8 cellular contexts compared by ENCODE assay signal in genomic region chr1:210233495-210234253, GRCh38. TPM values are rescaled to one million over a fixed set of nuclear protein-coding genes. Genes with fewer than 3 reads are reported as not detected.
DNase-seq lines count a peak whose midpoint lies in the region; ATAC-seq, FAIRE-seq and TF ChIP-seq lines count a peak whose summit lies in the region.

No MANE protein-coding gene starts in this region.

- no peaks in the 10 kb centered on the region for H3K36me3 ChIP-seq in MM.1S (replicated peaks; ENCODE audit: insufficient read depth, low read length)

- FAIRE-seq in frontal cortex (lab: Jason Lieb, UNC): no peak

- H3F3A ChIP-seq in MM.1S (ENCODE audit: insufficient read depth, low read length): no peaks in the 10 kb centered on the region; the same call in none of the 2 replicates

- no peaks in the 10 kb centered on the region for H3K79me2 ChIP-seq in MM.1S (ENCODE audit: low read length)

- H3K4me3 Mint-ChIP-seq in Calu3 (ENCODE audit: low read depth, unreplicated experiment): peak overlapping the region; percentile 74
- H3K4me3 Mint-ChIP-seq in activated T-cell treated with anti-CD3 and anti-CD28 coated beads, Interleukin-2, amount 50 U/mL, for 72 hours: peak overlapping the region; percentile 65 to 68
- peak overlapping the region; percentile 72 for H3K4me3 Mint-ChIP-seq in nephron progenitor cell

- peaks cover 31% of the 10 kb centered on the region for H3K4me1 Mint-ChIP-seq in Calu3 (ENCODE audit: low read depth, unreplicated experiment)
- peaks cover 9% of the 10 kb centered on the region for H3K4me1 Mint-ChIP-seq in activated T-cell treated with anti-CD3 and anti-CD28 coated beads, Interleukin-2, amount 50 U/mL, for 72 hours (ENCODE audit: low read depth)
- H3K4me1 Mint-ChIP-seq in nephron progenitor cell: peaks cover 43% of the 10 kb centered on the region

- no peak overlapping the region for H3K27ac ChIP-seq in MM.1S (ENCODE audit: low read length)

- peak overlapping the region; percentile 97 for H2AFZ ChIP-seq in MM.1S (ENCODE audit: low read length)

- intact Hi-C loops in Calu3 (cut with micrococcal nuclease; ENCODE audit: unreplicated experiment): loop anchor here (5.0 kb wide), 2 partner anchors 79 to 81 kb away; no protein-coding TSS in a partner anchor

- H4K20me1 ChIP-seq in MM.1S (ENCODE audit: insufficient read depth, low read length): no peaks in the 10 kb centered on the region

- no peak for TF ChIP-seq CTCF in Calu3 (IDR thresholded peaks at IDR 0.05; ENCODE audit: unreplicated experiment)
- TF ChIP-seq CTCF in MM.1S (IDR thresholded peaks at IDR 0.05; ENCODE audit: low read length): no peak
- no peak for TF ChIP-seq CTCF in nephron progenitor cell (IDR thresholded peaks at IDR 0.05)

- peaks cover 7% of the 10 kb centered on the region; the same call in 1 of the 2 replicates for H3K27me3 ChIP-seq in MM.1S (replicated peaks; ENCODE audit: insufficient read depth, low read length)

- H3K4me3 ChIP-seq in MM.1S (ENCODE audit: low read length): peak overlapping the region; percentile 77

- TSS peak; percentile 87 for BruUV-seq in Calu3 (replicated peaks; lab: Mats Ljungman, UMichigan)

- H3K36me3 Mint-ChIP-seq in Calu3 (ENCODE audit: insufficient read depth, unreplicated experiment) (peaks cover 31% of the 10 kb centered on the region), nephron progenitor cell (ENCODE audit: low read depth) (no peaks in the 10 kb centered on the region)
- H3K36me3 Mint-ChIP-seq in activated T-cell treated with anti-CD3 and anti-CD28 coated beads, Interleukin-2, amount 50 U/mL, for 72 hours (ENCODE audit: insufficient read depth in 2 of 2): peaks cover 1% of the 10 kb centered on the region in 2 donors

- CTCF ChIA-PET in Calu3 (lab: Charles Lee): interaction anchor here (0.6 to 1.6 kb wide), 9 partner anchors 11 to 619 kb away, joined by 3 to 13 read pairs (median 3); no protein-coding TSS in a partner anchor

- peak overlapping the region; percentile 20 for H3K27ac Mint-ChIP-seq in Calu3 (ENCODE audit: unreplicated experiment)
- H3K27ac Mint-ChIP-seq in activated T-cell treated with anti-CD3 and anti-CD28 coated beads, Interleukin-2, amount 50 U/mL, for 72 hours: no peak overlapping the region
- no peak overlapping the region for H3K27ac Mint-ChIP-seq in nephron progenitor cell

- H3K9me2 ChIP-seq in MM.1S (replicated peaks; ENCODE audit: insufficient read depth, low read length): no peaks in the 10 kb centered on the region

- DNase-seq in Calu3: peak; percentile 89
- DNase-seq in MM.1S: peak; percentile 79
- peak; percentile 24 to 42 for DNase-seq in activated T-cell treated with anti-CD3 and anti-CD28 coated beads, Interleukin-2, amount 50 U/mL, for 72 hours
- DNase-seq in frontal cortex (ENCODE audit: low spot score in 2 of 2): peak; percentile 51 to 58
- peak; percentile 61 for DNase-seq in nephron progenitor cell

- H3K9ac ChIP-seq in MM.1S (ENCODE audit: low read length): peak overlapping the region; percentile 26; the same call in 1 of the 2 replicates

- no peaks in the 10 kb centered on the region for H3K4me1 ChIP-seq in MM.1S (ENCODE audit: low read length)

- no peaks in the 10 kb centered on the region for H3K9me3 ChIP-seq in MM.1S (replicated peaks; ENCODE audit: insufficient read depth, low read length)

- ATAC-seq in activated T-cell treated with anti-CD3 and anti-CD28 coated beads, Interleukin-2, amount 50 U/mL, for 72 hours (replicated peaks in 1 of 2): peak; percentile 56 to 66
- no peak for ATAC-seq in HG02798 (IDR thresholded peaks at IDR 0.05; ENCODE audit: poor library complexity, unreplicated experiment)
- no peak for ATAC-seq in GM18511 (IDR thresholded peaks at IDR 0.05; ENCODE audit: unreplicated experiment)
- ATAC-seq in GM19467 (IDR thresholded peaks at IDR 0.05; ENCODE audit: unreplicated experiment): no peak

- no peaks in the 10 kb centered on the region for H3K27me3 Mint-ChIP-seq in Calu3 (ENCODE audit: unreplicated experiment)
- H3K27me3 Mint-ChIP-seq in activated T-cell treated with anti-CD3 and anti-CD28 coated beads, Interleukin-2, amount 50 U/mL, for 72 hours (ENCODE audit: low read depth): peaks cover 62% of the 10 kb centered on the region
- H3K27me3 Mint-ChIP-seq in nephron progenitor cell (ENCODE audit: low read depth, poor library complexity): peaks cover 75% of the 10 kb centered on the region

- H3K4me2 ChIP-seq in MM.1S (ENCODE audit: low read depth, low read length): peak overlapping the region; percentile 97

- no peaks in the 10 kb centered on the region for H3K9me3 Mint-ChIP-seq in Calu3 (ENCODE audit: low read depth, unreplicated experiment)
- no peaks in the 10 kb centered on the region for H3K9me3 Mint-ChIP-seq in activated T-cell treated with anti-CD3 and anti-CD28 coated beads, Interleukin-2, amount 50 U/mL, for 72 hours
- no peaks in the 10 kb centered on the region for H3K9me3 Mint-ChIP-seq in nephron progenitor cell

RNA-seq across cellular contexts. Expression of gene SERTAD4, which starts 1.1 kb away (rescaled TPM):
- total RNA-seq in Calu3 (2022) (5.5 and 14.7 TPM in 2 replicates), frontal cortex (13.5 TPM)
- not detected for total RNA-seq in activated T-cell treated with anti-CD3 and anti-CD28 coated beads, Interleukin-2, amount 50 U/mL, for 72 hours

Comparison
In these comparisons a context has a peak if more than half of its experiments do, and no peak if none do; other contexts are left out.
1. DNase-seq: peak in every context shown above with its lines; median percentile 89 in Calu3; 79 in MM.1S; 61 in nephron progenitor cell; 54 in frontal cortex; 33 in activated T-cell treated with anti-CD3 and anti-CD28 coated beads, Interleukin-2, amount 50 U/mL, for 72 hours.
2. ATAC-seq: peak in activated T-cell treated with anti-CD3 and anti-CD28 coated beads, Interleukin-2, amount 50 U/mL, for 72 hours (2 of 2); none in HG02798 (single experiment), GM18511 (single experiment) and GM19467 (single experiment).
3. Peak in every context shown above with its lines, with median percentiles within 50 percentile points of each other: H3K4me3 Mint-ChIP-seq.